Comparison of ENCODE assay signal across 17 cellular contexts in the genomic region with DNA sequence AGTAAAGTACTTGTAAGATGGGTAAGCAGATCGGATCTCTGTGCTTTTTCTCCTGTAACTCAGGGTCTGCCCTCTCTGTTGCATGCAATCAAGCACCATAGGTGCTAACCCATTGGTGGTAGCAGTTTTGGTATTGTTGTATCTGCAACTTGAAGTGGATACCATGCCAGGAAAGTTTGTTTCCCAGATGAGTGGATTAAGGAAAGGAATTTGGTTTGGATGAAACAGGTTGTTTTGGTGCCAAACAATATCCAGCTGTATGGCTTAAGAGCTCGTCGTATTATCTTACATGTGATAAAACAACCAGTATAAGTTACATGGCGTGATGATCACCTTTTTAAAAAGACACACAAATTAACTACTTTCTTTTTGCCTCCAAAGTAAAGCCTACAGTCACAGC.
"Had no signal": no experiment of that assay in that cellular context is flagged by ENCODE, and none has a peak within 500 bp of the region (broad histone marks: within the 10 kb centered on the region; RNA-seq: fewer than 3 reads in every experiment).

No MANE protein-coding gene starts in this region.

- H3K4me3 ChIP-seq: body of pancreas, colonic mucosa, thoracic aorta, upper lobe of right lung had no signal

- H3K4me1 ChIP-seq: body of pancreas, colonic mucosa, parathyroid adenoma, upper lobe of right lung had no signal

- H3K9me3 ChIP-seq: body of pancreas, colonic mucosa, thoracic aorta, upper lobe of right lung had no signal

- H3K27me3 ChIP-seq: body of pancreas, colonic mucosa, upper lobe of right lung had no signal

- DNase-seq: activated CD4-positive, alpha-beta T cell treated with anti-CD3 and anti-CD28 coated beads for 36 hours; activated CD4-positive, alpha-beta T cell treated with anti-CD3 and anti-CD28 coated beads, Interleukin-2, amount 50 U/mL, for 48 hours; activated gamma-delta T cell; body of pancreas; central memory CD4-positive, alpha-beta T cell; colonic mucosa; endodermal cell; left ventricle myocardium superior; stimulated activated naive B cell treated with anti-CD40 and anti-IgM and Interleukin-4, amounts not matched to agents 10 μg/mL and 1 μg/mL and 100 μg/mL, for 72 hours; SW 1271; T-helper 2 cell; upper lobe of right lung; WERI-Rb-1 had no signal

- H3K36me3 ChIP-seq: colonic mucosa, thoracic aorta, upper lobe of right lung, WERI-Rb-1 had no signal

- ATAC-seq: activated CD4-positive, alpha-beta T cell treated with anti-CD3 and anti-CD28 coated beads for 36 hours; body of pancreas; left ventricle myocardium superior; natural killer cell treated with Interleukin-12 subunit alpha and Interleukin-12 subunit beta and Interleukin-15 and Interleukin-18, amount 100 ng/mL, for 72 hours; sciatic nerve; stimulated activated naive B cell treated with anti-CD40 and anti-IgM and Interleukin-4, amounts not matched to agents 10 μg/mL and 1 μg/mL and 100 μg/mL, for 72 hours; upper lobe of right lung had no signal

- H3K9ac ChIP-seq: parathyroid adenoma had no signal
